ENCODE assay signal across 1 cellular context in the genomic region with DNA sequence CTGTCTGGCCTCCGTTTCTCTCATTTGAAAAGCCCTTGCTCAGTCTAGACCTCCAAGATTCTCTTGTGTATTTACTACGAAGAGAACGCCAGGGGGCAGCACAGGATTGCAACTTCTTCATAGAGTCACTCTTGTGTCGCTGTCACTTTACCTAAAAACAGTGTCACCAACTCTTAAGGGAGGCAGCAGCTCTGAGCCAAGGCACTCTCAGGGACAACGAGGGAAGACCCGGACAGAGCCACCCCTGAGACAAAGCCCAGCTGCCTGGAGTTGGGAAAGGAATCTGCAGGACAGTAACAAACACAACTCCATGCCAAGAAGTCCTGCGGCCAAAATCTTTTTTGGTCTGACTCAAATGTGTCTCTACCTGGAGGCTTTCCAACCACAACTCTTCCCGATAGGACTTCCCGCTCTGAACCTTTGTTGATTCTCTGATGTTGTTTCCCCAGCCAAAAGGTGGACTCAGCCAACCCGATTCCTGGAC.
TF ChIP-seq lines count a peak whose summit lies in the region.

No MANE protein-coding gene starts in this region.

TF ChIP-seq in WTC11, 78 proteins besides CTCF, POLR2A, EP300 and RAD21 (continued from another document):
- TF ChIP-seq, protein P1, sequence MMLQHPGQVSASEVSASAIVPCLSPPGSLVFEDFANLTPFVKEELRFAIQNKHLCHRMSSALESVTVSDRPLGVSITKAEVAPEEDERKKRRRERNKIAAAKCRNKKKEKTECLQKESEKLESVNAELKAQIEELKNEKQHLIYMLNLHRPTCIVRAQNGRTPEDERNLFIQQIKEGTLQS (CRISPR knock-in tag; conservative IDR thresholded peaks at IDR 0.05): no peak
- TF ChIP-seq MXD4 (CRISPR knock-in tag; IDR thresholded peaks at IDR 0.05; ENCODE audit: borderline replicate concordance): no peak
- TF ChIP-seq, protein P2, sequence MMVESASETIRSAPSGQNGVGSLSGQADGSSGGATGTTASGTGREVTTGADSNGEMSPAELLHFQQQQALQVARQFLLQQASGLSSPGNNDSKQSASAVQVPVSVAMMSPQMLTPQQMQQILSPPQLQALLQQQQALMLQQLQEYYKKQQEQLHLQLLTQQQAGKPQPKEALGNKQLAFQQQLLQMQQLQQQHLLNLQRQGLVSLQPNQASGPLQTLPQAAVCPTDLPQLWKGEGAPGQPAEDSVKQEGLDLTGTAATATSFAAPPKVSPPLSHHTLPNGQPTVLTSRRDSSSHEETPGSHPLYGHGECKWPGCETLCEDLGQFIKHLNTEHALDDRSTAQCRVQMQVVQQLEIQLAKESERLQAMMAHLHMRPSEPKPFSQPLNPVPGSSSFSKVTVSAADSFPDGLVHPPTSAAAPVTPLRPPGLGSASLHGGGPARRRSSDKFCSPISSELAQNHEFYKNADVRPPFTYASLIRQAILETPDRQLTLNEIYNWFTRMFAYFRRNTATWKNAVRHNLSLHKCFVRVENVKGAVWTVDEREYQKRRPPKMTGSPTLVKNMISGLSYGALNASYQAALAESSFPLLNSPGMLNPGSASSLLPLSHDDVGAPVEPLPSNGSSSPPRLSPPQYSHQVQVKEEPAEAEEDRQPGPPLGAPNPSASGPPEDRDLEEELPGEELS (CRISPR knock-in tag; IDR thresholded peaks at IDR 0.05): no peak
